Comparison of ENCODE assay signal across 1 cellular context in the genomic region with DNA sequence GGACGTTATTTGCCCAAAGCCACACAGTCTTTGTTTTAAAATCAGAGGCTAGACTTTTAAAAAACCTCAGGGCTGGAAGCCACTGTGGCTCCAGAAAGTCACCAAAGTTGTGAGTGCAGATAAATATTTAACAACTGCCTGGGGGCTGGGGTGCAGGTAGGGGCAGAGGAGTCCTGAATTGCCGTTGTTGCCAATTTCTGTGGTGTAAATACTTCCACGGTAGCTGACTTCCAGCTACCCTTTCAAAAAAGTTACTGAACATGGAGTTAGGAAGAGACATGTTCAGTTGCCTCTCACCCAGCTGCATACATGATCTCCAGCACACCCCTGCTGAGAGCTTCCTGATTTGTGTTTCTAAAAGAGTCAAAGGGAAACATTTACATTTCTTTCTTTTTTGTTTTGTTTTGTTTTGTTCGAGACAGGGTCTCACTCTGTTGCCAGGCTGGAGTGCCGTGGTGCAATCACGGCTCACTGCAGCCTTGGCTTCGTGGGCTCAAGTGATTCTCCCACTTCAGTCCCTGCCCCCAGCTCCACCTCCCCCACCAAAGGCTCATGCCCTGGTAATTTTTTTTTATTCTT.
TF ChIP-seq lines count a peak whose summit lies in the region.

No MANE protein-coding gene starts in this region.

TF ChIP-seq in HEK293, 187 proteins besides CTCF, POLR2A, EP300 and RAD21 (continued from another document):
- TF ChIP-seq, protein P1, sequence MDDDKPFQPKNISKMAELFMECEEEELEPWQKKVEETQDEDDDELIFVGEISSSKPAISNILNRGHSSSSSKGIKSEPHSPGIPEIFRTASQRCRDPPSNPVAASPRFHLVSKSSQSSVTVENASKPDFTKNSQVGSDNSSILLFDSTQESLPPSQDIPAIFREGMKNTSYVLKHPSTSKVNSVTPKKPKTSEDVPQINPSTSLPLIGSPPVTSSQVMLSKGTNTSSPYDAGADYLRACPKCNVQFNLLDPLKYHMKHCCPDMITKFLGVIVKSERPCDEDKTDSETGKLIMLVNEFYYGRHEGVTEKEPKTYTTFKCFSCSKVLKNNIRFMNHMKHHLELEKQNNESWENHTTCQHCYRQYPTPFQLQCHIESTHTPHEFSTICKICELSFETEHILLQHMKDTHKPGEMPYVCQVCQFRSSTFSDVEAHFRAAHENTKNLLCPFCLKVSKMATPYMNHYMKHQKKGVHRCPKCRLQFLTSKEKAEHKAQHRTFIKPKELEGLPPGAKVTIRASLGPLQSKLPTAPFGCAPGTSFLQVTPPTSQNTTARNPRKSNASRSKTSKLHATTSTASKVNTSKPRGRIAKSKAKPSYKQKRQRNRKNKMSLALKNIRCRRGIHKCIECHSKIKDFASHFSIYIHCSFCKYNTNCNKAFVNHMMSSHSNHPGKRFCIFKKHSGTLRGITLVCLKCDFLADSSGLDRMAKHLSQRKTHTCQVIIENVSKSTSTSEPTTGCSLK (tag by site-specific recombination; IDR thresholded peaks at IDR 0.05), result no peak
- peak; percentile 89 for TF ChIP-seq ZNF112 (tag by site-specific recombination; IDR thresholded peaks at IDR 0.05)
